ENCODE assay signal across 34 cellular contexts in genomic region chr3:12247411-12247810, GRCh38. TPM values are rescaled to one million over a fixed set of nuclear protein-coding genes. Genes with fewer than 3 reads are reported as not detected.
DNase-seq lines count a peak whose midpoint lies in the region; ATAC-seq and TF ChIP-seq lines count a peak whose summit lies in the region.
"Had no signal": no experiment of that assay in that cellular context is flagged by ENCODE, and none has a peak within 500 bp of the region (broad histone marks: within the 10 kb centered on the region; RNA-seq: fewer than 3 reads in every experiment).

No MANE protein-coding gene starts in this region.

- peak overlapping the region; percentile 66 for H2AFZ ChIP-seq in DND-41 (ENCODE audit: low read depth, low read length)

- H3K4me3 Mint-ChIP-seq in activated CD4-positive, alpha-beta T cell treated with anti-CD3 and anti-CD28 coated beads, Interleukin-2, amount 10 ng/mL, durations not matched to agents 7 days and 5 days = no peak overlapping the region
- H3K4me3 Mint-ChIP-seq in activated naive CD4-positive, alpha-beta T cell treated with anti-CD3 and anti-CD28 coated beads, Interleukin-2, amount 10 ng/mL, durations not matched to agents 7 days and 5 days = no peak overlapping the region
- no peak overlapping the region for H3K4me3 Mint-ChIP-seq in activated CD8-positive, alpha-beta memory T cell treated with anti-CD3 and anti-CD28 coated beads, Interleukin-2, amount 10 ng/mL, durations not matched to agents 7 days and 5 days
- H3K4me3 Mint-ChIP-seq: B cell; CD14-positive monocyte; CD4-positive, alpha-beta memory T cell; CD4-positive, alpha-beta T cell; CD4-positive, CD25-positive, alpha-beta regulatory T cell; CD8-positive, alpha-beta memory T cell; CD8-positive, alpha-beta T cell had no signal

- H3K4me1 ChIP-seq in breast epithelium (no peaks in the 10 kb centered on the region), DND-41 (ENCODE audit: insufficient read depth, low read length) (peaks cover 21% of the 10 kb centered on the region)
- H3K4me1 ChIP-seq: A549; BE2C; BLaER1; BLaER1 treated with 17β-estradiol and CSF1 and Interleukin-3, amounts not matched to agents 10 nM and 100 nM had no signal

- no peak for DNase-seq in activated CD4-positive, alpha-beta T cell treated with anti-CD3 and anti-CD28 coated beads, Interleukin-2, amount 10 ng/mL, durations not matched to agents 7 days and 5 days
- DNase-seq in activated CD4-positive, alpha-beta T cell treated with anti-CD3 and anti-CD28 coated beads for 48 hours = no peak
- DNase-seq in activated naive CD4-positive, alpha-beta T cell treated with anti-CD3 and anti-CD28 coated beads, Interleukin-2, amount 10 ng/mL, durations not matched to agents 7 days and 5 days = no peak
- DNase-seq in activated naive CD4-positive, alpha-beta T cell treated with anti-CD3 and anti-CD28 coated beads, Interleukin-2, amount 50 U/mL, for 16 hours = no peak
- DNase-seq in T47D (ENCODE audit: low read depth in 1 of 2, low spot score in 1 of 2) (peak; percentile 27 to 79), breast epithelium (ENCODE audit: low spot score in 2 of 2) (no peak), DND-41 (no peak)
- DNase-seq in activated CD8-positive, alpha-beta memory T cell treated with anti-CD3 and anti-CD28 coated beads, Interleukin-2, amount 10 ng/mL, durations not matched to agents 7 days and 5 days = no peak
- DNase-seq: 8988T; ACHN; AML-193; BE2C; C1 segment of cervical spinal cord; Caco-2; Calu3; CD4-positive, alpha-beta memory T cell; CD4-positive, alpha-beta T cell; CD4-positive, CD25-positive, alpha-beta regulatory T cell; CD8-positive, alpha-beta memory T cell; CD8-positive, alpha-beta T cell; COR-L47; DMS 273 treated with DMSO at 0.1 percent for 48 hours; DMS153; DMS53; DMS79; DMS79 treated with DMSO at 0.1 percent for 48 hours; EL had no signal

- POLR2A ChIA-PET in activated CD4-positive, alpha-beta T cell treated with anti-CD3 and anti-CD28 coated beads, Interleukin-2, amount 10 ng/mL, durations not matched to agents 7 days and 5 days (lab: Charles Lee) = no interaction called here

- H4K20me1 ChIP-seq in DND-41 (ENCODE audit: insufficient read depth, low read length) = no peaks in the 10 kb centered on the region
- H4K20me1 ChIP-seq: BLaER1; BLaER1 treated with 17β-estradiol and CSF1 and Interleukin-3, amounts not matched to agents 10 nM and 100 nM had no signal

- peaks cover 1% of the 10 kb centered on the region for H3K36me3 Mint-ChIP-seq in activated CD4-positive, alpha-beta T cell treated with anti-CD3 and anti-CD28 coated beads, Interleukin-2, amount 10 ng/mL, durations not matched to agents 7 days and 5 days (ENCODE audit: low read depth)
- peaks cover 1% of the 10 kb centered on the region for H3K36me3 Mint-ChIP-seq in activated naive CD4-positive, alpha-beta T cell treated with anti-CD3 and anti-CD28 coated beads, Interleukin-2, amount 10 ng/mL, durations not matched to agents 7 days and 5 days
- peaks cover 1% of the 10 kb centered on the region for H3K36me3 Mint-ChIP-seq in activated CD8-positive, alpha-beta memory T cell treated with anti-CD3 and anti-CD28 coated beads, Interleukin-2, amount 10 ng/mL, durations not matched to agents 7 days and 5 days
- H3K36me3 Mint-ChIP-seq: CD14-positive monocyte; CD4-positive, CD25-positive, alpha-beta regulatory T cell; CD8-positive, alpha-beta T cell had no signal

- TF ChIP-seq POLR2A in breast epithelium (IDR thresholded peaks at IDR 0.05) = no peak

- H3K27ac Mint-ChIP-seq in activated CD4-positive, alpha-beta T cell treated with anti-CD3 and anti-CD28 coated beads, Interleukin-2, amount 10 ng/mL, durations not matched to agents 7 days and 5 days = peak overlapping the region; percentile 91
- H3K27ac Mint-ChIP-seq in activated naive CD4-positive, alpha-beta T cell treated with anti-CD3 and anti-CD28 coated beads, Interleukin-2, amount 10 ng/mL, durations not matched to agents 7 days and 5 days = peak overlapping the region; percentile 67
- no peak overlapping the region for H3K27ac Mint-ChIP-seq in activated CD8-positive, alpha-beta memory T cell treated with anti-CD3 and anti-CD28 coated beads, Interleukin-2, amount 10 ng/mL, durations not matched to agents 7 days and 5 days
- H3K27ac Mint-ChIP-seq: B cell; CD14-positive monocyte; CD4-positive, alpha-beta memory T cell; CD4-positive, alpha-beta T cell; CD4-positive, CD25-positive, alpha-beta regulatory T cell; CD8-positive, alpha-beta T cell had no signal

- peaks cover 14% of the 10 kb centered on the region for H3K9me3 Mint-ChIP-seq in activated CD4-positive, alpha-beta T cell treated with anti-CD3 and anti-CD28 coated beads, Interleukin-2, amount 10 ng/mL, durations not matched to agents 7 days and 5 days
- H3K9me3 Mint-ChIP-seq in activated naive CD4-positive, alpha-beta T cell treated with anti-CD3 and anti-CD28 coated beads, Interleukin-2, amount 10 ng/mL, durations not matched to agents 7 days and 5 days = no peaks in the 10 kb centered on the region
- H3K9me3 Mint-ChIP-seq in activated CD8-positive, alpha-beta memory T cell treated with anti-CD3 and anti-CD28 coated beads, Interleukin-2, amount 10 ng/mL, durations not matched to agents 7 days and 5 days (ENCODE audit: low read depth) = peaks cover 10% of the 10 kb centered on the region

- H3K9me3 ChIP-seq in breast epithelium = peaks cover 6 to 8% of the 10 kb centered on the region in 2 donors
- H3K9me3 ChIP-seq in DND-41 (ENCODE audit: insufficient read depth, low read length, severe bottlenecking) = peaks cover 10% of the 10 kb centered on the region
- H3K9me3 ChIP-seq: BE2C had no signal

- H3K36me3 ChIP-seq in breast epithelium = no peaks in the 10 kb centered on the region
- H3K36me3 ChIP-seq in DND-41 (ENCODE audit: insufficient read depth, low read length) = no peaks in the 10 kb centered on the region
- H3K36me3 ChIP-seq: BE2C, BLaER1 had no signal

- peaks cover 16% of the 10 kb centered on the region for H3K4me1 Mint-ChIP-seq in activated CD4-positive, alpha-beta T cell treated with anti-CD3 and anti-CD28 coated beads, Interleukin-2, amount 10 ng/mL, durations not matched to agents 7 days and 5 days
- H3K4me1 Mint-ChIP-seq in activated naive CD4-positive, alpha-beta T cell treated with anti-CD3 and anti-CD28 coated beads, Interleukin-2, amount 10 ng/mL, durations not matched to agents 7 days and 5 days = peaks cover 15% of the 10 kb centered on the region
- H3K4me1 Mint-ChIP-seq in activated CD8-positive, alpha-beta memory T cell treated with anti-CD3 and anti-CD28 coated beads, Interleukin-2, amount 10 ng/mL, durations not matched to agents 7 days and 5 days = peaks cover 11% of the 10 kb centered on the region
- H3K4me1 Mint-ChIP-seq: B cell; CD4-positive, CD25-positive, alpha-beta regulatory T cell had no signal

- no peaks in the 10 kb centered on the region for H3K79me2 ChIP-seq in DND-41 (ENCODE audit: insufficient read depth, low read length)

- no peak overlapping the region for H3K27ac ChIP-seq in breast epithelium
- peak overlapping the region; percentile 65; the same call in 1 of the 2 replicates for H3K27ac ChIP-seq in DND-41 (ENCODE audit: low read length)
- H3K27ac ChIP-seq: 22Rv1; A549; BLaER1; BLaER1 treated with 17β-estradiol and CSF1 and Interleukin-3, amounts not matched to agents 10 nM and 100 nM; C4-2B had no signal

- peaks cover 21% of the 10 kb centered on the region for H3K27me3 Mint-ChIP-seq in activated CD4-positive, alpha-beta T cell treated with anti-CD3 and anti-CD28 coated beads, Interleukin-2, amount 10 ng/mL, durations not matched to agents 7 days and 5 days
- H3K27me3 Mint-ChIP-seq in activated naive CD4-positive, alpha-beta T cell treated with anti-CD3 and anti-CD28 coated beads, Interleukin-2, amount 10 ng/mL, durations not matched to agents 7 days and 5 days = peaks cover 13% of the 10 kb centered on the region
- peaks cover 29% of the 10 kb centered on the region for H3K27me3 Mint-ChIP-seq in activated CD8-positive, alpha-beta memory T cell treated with anti-CD3 and anti-CD28 coated beads, Interleukin-2, amount 10 ng/mL, durations not matched to agents 7 days and 5 days

- ATAC-seq in DND-41 (ENCODE audit: insufficient read depth, low read depth) = no peak
- no peak for ATAC-seq in activated CD8-positive, alpha-beta memory T cell treated with anti-CD3 and anti-CD28 coated beads, Interleukin-2, amount 10 ng/mL, durations not matched to agents 7 days and 5 days
- ATAC-seq: A549; CD8-positive, alpha-beta T cell had no signal

- no peak overlapping the region for H3K4me3 ChIP-seq in breast epithelium
- no peak overlapping the region for H3K4me3 ChIP-seq in DND-41 (ENCODE audit: low read depth in 1 of 2, low read length in 2 of 2)
- H3K4me3 ChIP-seq: A549; BLaER1; BLaER1 treated with 17β-estradiol and CSF1 and Interleukin-3, amounts not matched to agents 10 nM and 100 nM had no signal

- H3K4me2 ChIP-seq in DND-41 (ENCODE audit: insufficient read depth, low read length) = peak overlapping the region; percentile 45
- H3K4me2 ChIP-seq: A549; BLaER1; BLaER1 treated with 17β-estradiol and CSF1 and Interleukin-3, amounts not matched to agents 10 nM and 100 nM had no signal

- in situ Hi-C loops in T47D (cut with HindIII; ENCODE audit: low pct_unique_long_range_greater_than_20kb, low sequenced_read_pairs) = no loop called here

- 0 out of 2 replicates have a peak overlapping the region, but pooled peaks have one; percentile 19 for H3K9ac ChIP-seq in DND-41 (ENCODE audit: low read depth, low read length)
- H3K9ac ChIP-seq: BLaER1; BLaER1 treated with 17β-estradiol and CSF1 and Interleukin-3, amounts not matched to agents 10 nM and 100 nM had no signal

- intact Hi-C loops in breast epithelium (cut with DNase I; ENCODE audit: low total_unique reads) = no loop called here

- CTCF ChIA-PET in activated CD4-positive, alpha-beta T cell treated with anti-CD3 and anti-CD28 coated beads, Interleukin-2, amount 10 ng/mL, durations not matched to agents 7 days and 5 days (lab: Charles Lee) = no interaction called here
- CTCF ChIA-PET in activated naive CD4-positive, alpha-beta T cell treated with anti-CD3 and anti-CD28 coated beads, Interleukin-2, amount 10 ng/mL, durations not matched to agents 7 days and 5 days (lab: Charles Lee) = no interaction called here
- CTCF ChIA-PET in activated CD8-positive, alpha-beta memory T cell treated with anti-CD3 and anti-CD28 coated beads, Interleukin-2, amount 10 ng/mL, durations not matched to agents 7 days and 5 days (lab: Charles Lee) = interaction anchor here (1.3 kb wide), 1 partner anchor 12 kb away, joined by 3 read pairs; no protein-coding TSS in a partner anchor

- no peaks in the 10 kb centered on the region for H3K27me3 ChIP-seq in breast epithelium
- H3K27me3 ChIP-seq in DND-41 (ENCODE audit: insufficient read depth, low read length, poor library complexity) = no peaks in the 10 kb centered on the region
- H3K27me3 ChIP-seq: BE2C; BLaER1; BLaER1 treated with 17β-estradiol and CSF1 and Interleukin-3, amounts not matched to agents 10 nM and 100 nM had no signal

- TF ChIP-seq CTCF in breast epithelium (IDR thresholded peaks at IDR 0.05) = no peak
- no peak for TF ChIP-seq CTCF in DND-41 (IDR thresholded peaks at IDR 0.05; ENCODE audit: borderline replicate concordance, extremely low read depth, low read length, poor library complexity, severe bottlenecking)

RNA-seq across cellular contexts. Expression of gene PPARG, which starts 41.5 kb away (rescaled TPM):
- total RNA-seq in activated CD4-positive, alpha-beta T cell treated with anti-CD3 and anti-CD28 coated beads, Interleukin-2, amount 10 ng/mL, durations not matched to agents 7 days and 5 days = under 1 TPM; 0.52 to 0.55 TPM
- 100 to 1,000 TPM in 1 of 3 donors, 10 to 100 TPM in 2; 44.2 to 359 (median 96.0) TPM for total RNA-seq in breast epithelium
- total RNA-seq in activated CD8-positive, alpha-beta memory T cell treated with anti-CD3 and anti-CD28 coated beads, Interleukin-2, amount 10 ng/mL, durations not matched to agents 7 days and 5 days = 1 to 10 TPM in 1 of 2 experiments, under 1 TPM in 1; 0.18 to 2.8 TPM
- total RNA-seq: CD8-positive, alpha-beta T cell had no signal

Comparison
In these comparisons a context has a peak if more than half of its experiments do, and no peak if none do; other contexts are left out.
1. DNase-seq: peak in T47D (2 of 2); none in activated CD4-positive, alpha-beta T cell treated with anti-CD3 and anti-CD28 coated beads, Interleukin-2, amount 10 ng/mL, durations not matched to agents 7 days and 5 days (single experiment), activated CD4-positive, alpha-beta T cell treated with anti-CD3 and anti-CD28 coated beads for 48 hours (single experiment), activated naive CD4-positive, alpha-beta T cell treated with anti-CD3 and anti-CD28 coated beads, Interleukin-2, amount 10 ng/mL, durations not matched to agents 7 days and 5 days (single experiment), activated naive CD4-positive, alpha-beta T cell treated with anti-CD3 and anti-CD28 coated beads, Interleukin-2, amount 50 U/mL, for 16 hours (single experiment), breast epithelium (0 of 2), DND-41 (single experiment) and activated CD8-positive, alpha-beta memory T cell treated with anti-CD3 and anti-CD28 coated beads, Interleukin-2, amount 10 ng/mL, durations not matched to agents 7 days and 5 days (single experiment).
2. RNA of gene PPARG, which starts 41.5 kb away (total RNA-seq): 44.2 to 359 TPM in breast epithelium; 0.18 to 2.8 TPM in activated CD8-positive, alpha-beta memory T cell treated with anti-CD3 and anti-CD28 coated beads, Interleukin-2, amount 10 ng/mL, durations not matched to agents 7 days and 5 days and 0.52 to 0.55 TPM in activated CD4-positive, alpha-beta T cell treated with anti-CD3 and anti-CD28 coated beads, Interleukin-2, amount 10 ng/mL, durations not matched to agents 7 days and 5 days; every median in the first group is over 10 times any median in the second.